Comparison of ENCODE assay signal across 8 cellular contexts in genomic region chr11:65112551-65113360, GRCh38. TPM values are rescaled to one million over a fixed set of nuclear protein-coding genes. Genes with fewer than 3 reads are reported as not detected.
DNase-seq lines count a peak whose midpoint lies in the region; ATAC-seq and TF ChIP-seq lines count a peak whose summit lies in the region.

No MANE protein-coding gene starts in this region.

- no peak for TF ChIP-seq POLR2A in lower leg skin (IDR thresholded peaks at IDR 0.05)

- peak; percentile 38 for ATAC-seq in GM18502 (IDR thresholded peaks at IDR 0.05; ENCODE audit: poor library complexity, unreplicated experiment)

- H3K9ac ChIP-seq in colonic mucosa (ENCODE audit: low read depth in 2 of 2, low read length in 2 of 2) = peak overlapping the region; percentile 81 to 83

- H3K4me3 ChIP-seq in colonic mucosa = peak overlapping the region; percentile 57
- H3K4me3 ChIP-seq in lower leg skin (ENCODE audit: low read depth, poor library complexity, severe bottlenecking) = no peak overlapping the region

- TF ChIP-seq CTCF in colonic mucosa (IDR thresholded peaks at IDR 0.05) (peak; percentile 90), lower leg skin (IDR thresholded peaks at IDR 0.05) (peak in 1 of 3 donors; percentile 24)

- WGBS in lower leg skin, 2 donors = 1 to 2% methylated on average over 34 to 50 of the region's 57 CpGs

- H3K4me1 ChIP-seq in colonic mucosa = peaks cover 31% of the 10 kb centered on the region

- intact Hi-C loops in colonic mucosa (cut with DNase I) = loop anchor here (10.0 kb wide), 1 partner anchor 142 kb away; no protein-coding TSS in a partner anchor
- intact Hi-C loops in lower leg skin (cut with DNase I; ENCODE audit: low total_unique reads) = loop anchor here (5.0 kb wide), 1 partner anchor 265 kb away; no protein-coding TSS in a partner anchor

- peak overlapping the region; percentile 44 for H3K27ac ChIP-seq in colonic mucosa

- no peaks in the 10 kb centered on the region for H3K36me3 ChIP-seq in colonic mucosa

- DNase-seq in AG08396 (ENCODE audit: low spot score) (peak; percentile 80), NAMALWA (ENCODE audit: low spot score) (peak; percentile 76), colonic mucosa (peak; percentile 77), lung microvascular endothelial cell (ENCODE audit: low read depth in 2 of 2) (peak; percentile 46 to 73), lower leg skin (ENCODE audit: low spot score in 2 of 2) (no peak)
- DNase-seq in activated CD4-positive, CD25-positive, alpha-beta regulatory T cell treated with anti-CD3 and anti-CD28 coated beads, Interleukin-2, amount 50 U/mL, for 72 hours = peak; percentile 79
- peak; percentile 56 for DNase-seq in stimulated activated CD8-positive, alpha-beta memory T cell treated with anti-CD3 and anti-CD28 coated beads, Interleukin-12 subunit alpha, Interleukin-12 subunit beta, amount 100 ng/mL, for 1 hour (ENCODE audit: low read depth)

- H3K27me3 ChIP-seq in colonic mucosa = no peaks in the 10 kb centered on the region

- no peaks in the 10 kb centered on the region for H3K9me3 ChIP-seq in colonic mucosa

RNA-seq across cellular contexts. Expression of gene TM7SF2, which starts 1.1 kb away (rescaled TPM):
- total RNA-seq in colonic mucosa = 10 to 100 TPM; 26.6 to 40.0 TPM
- total RNA-seq in lung microvascular endothelial cell = 15.3 and 21.4 TPM in 2 replicates
- total RNA-seq in lower leg skin = 100 to 1,000 TPM; 118 to 374 (median 160) TPM

RNA-seq across cellular contexts. Expression of gene ZNHIT2, which starts 4.7 kb away (rescaled TPM):
- total RNA-seq in colonic mucosa = 10 to 100 TPM in 1 of 2 donors, 1 to 10 TPM in 1; 8.1 to 17.3 TPM
- total RNA-seq in lung microvascular endothelial cell = 4.6 and 9.7 TPM in 2 replicates
- 10 to 100 TPM; 10.7 to 24.9 (median 17.7) TPM for total RNA-seq in lower leg skin

RNA-seq across cellular contexts. Expression of gene FAU, which starts 9.2 kb away (rescaled TPM):
- total RNA-seq in colonic mucosa (100 to 1,000 TPM; 752 to 950 TPM), lung microvascular endothelial cell (355 and 442 TPM in 2 replicates), lower leg skin (1,000 to 10,000 TPM in 2 of 4 donors, 100 to 1,000 TPM in 2; 574 to 1,562 (median 887) TPM)

RNA-seq across cellular contexts. Expression of gene MRPL49, which starts 9.4 kb away (rescaled TPM):
- total RNA-seq in colonic mucosa (10 to 100 TPM; 60.7 to 72.3 TPM), lung microvascular endothelial cell (39.2 and 41.3 TPM in 2 replicates), lower leg skin (100 to 1,000 TPM in 1 of 4 donors, 10 to 100 TPM in 3; 61.0 to 107 (median 82.4) TPM)

RNA-seq across cellular contexts. Expression of gene VPS51, which starts 16.7 kb away (rescaled TPM):
- total RNA-seq in colonic mucosa (100 to 1,000 TPM; 147 to 159 TPM), lung microvascular endothelial cell (154 and 265 TPM in 2 replicates), lower leg skin (100 to 1,000 TPM; 373 to 932 (median 648) TPM)

Comparison
In these comparisons a context has a peak if more than half of its experiments do, and no peak if none do; other contexts are left out.
1. DNase-seq: peak in AG08396 (single experiment), NAMALWA (single experiment), activated CD4-positive, CD25-positive, alpha-beta regulatory T cell treated with anti-CD3 and anti-CD28 coated beads, Interleukin-2, amount 50 U/mL, for 72 hours (single experiment), colonic mucosa (single experiment), lung microvascular endothelial cell (2 of 2) and stimulated activated CD8-positive, alpha-beta memory T cell treated with anti-CD3 and anti-CD28 coated beads, Interleukin-12 subunit alpha, Interleukin-12 subunit beta, amount 100 ng/mL, for 1 hour (single experiment); none in lower leg skin (0 of 2).